9 cellular contexts compared by ENCODE assay signal in the genomic region with DNA sequence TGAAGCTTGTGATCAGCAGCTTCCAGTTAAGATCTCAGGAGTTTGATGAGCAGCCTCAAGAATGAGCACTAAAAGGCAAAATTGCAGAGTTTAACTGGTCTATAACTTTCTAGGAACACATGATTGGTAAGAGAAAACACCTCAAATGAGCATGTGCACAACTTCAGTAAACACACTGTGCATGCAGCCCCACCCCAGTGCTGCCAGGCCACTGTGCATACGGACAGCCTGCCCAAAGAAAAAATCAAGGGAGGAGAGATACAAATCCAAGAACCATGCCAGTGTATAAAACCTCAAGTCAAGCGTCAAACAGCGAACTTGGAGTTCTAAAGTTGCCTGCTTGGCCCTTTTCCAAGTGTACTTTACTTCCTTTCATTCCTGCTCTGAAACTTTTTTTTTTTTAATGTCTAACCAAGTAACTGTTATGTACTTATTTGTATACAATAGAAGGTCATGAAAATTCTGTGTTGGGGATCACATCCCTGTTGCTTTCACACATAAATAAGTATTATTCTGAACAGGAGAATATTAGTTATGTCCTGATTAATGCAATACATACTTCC.
"Had no signal": no experiment of that assay in that cellular context is flagged by ENCODE, and none has a peak within 500 bp of the region (broad histone marks: within the 10 kb centered on the region; RNA-seq: fewer than 3 reads in every experiment).

No MANE protein-coding gene starts in this region.

- H2AFZ ChIP-seq: GM23248 had no signal

- H3K36me3 ChIP-seq: HAP-1 had no signal

- H3K4me1 ChIP-seq: HAP-1 had no signal

- ATAC-seq: HCT116, K562 had no signal

- H3K4me3 ChIP-seq: GM23248, HAP-1, K562 had no signal

- FAIRE-seq: K562 had no signal

- DNase-seq: GM23248, GOT3, H7, HFFc6, IMR-90 had no signal

- H3K9ac ChIP-seq: GM23248 had no signal

- H3K9me3 ChIP-seq: HAP-1 had no signal

- H3K27ac ChIP-seq: GM23248, HL-60 had no signal
